8 cellular contexts compared by ENCODE assay signal in genomic region chrX:109536439-109537323, GRCh38. TPM values are rescaled to one million over a fixed set of nuclear protein-coding genes. Genes with fewer than 3 reads are reported as not detected.
DNase-seq lines count a peak whose midpoint lies in the region; ATAC-seq and TF ChIP-seq lines count a peak whose summit lies in the region.

Gene NXT2 (plus strand): TSS chrX:109536844. CDS start chrX:109537007, 163 bp downstream.

- TF ChIP-seq POLR2A in GM15510 (IDR thresholded peaks at IDR 0.05; ENCODE audit: borderline replicate concordance, extremely low read depth, insufficient read length), result peak; percentile 78
- TF ChIP-seq POLR2A in adrenal gland (IDR thresholded peaks at IDR 0.05), result peak; percentile 67 to 78
- peak in 1 of 2 donors; percentile 44 for TF ChIP-seq POLR2A in heart left ventricle (IDR thresholded peaks at IDR 0.05)
- TF ChIP-seq POLR2A in transverse colon (IDR thresholded peaks at IDR 0.05), result peak; percentile 82

- H3K27ac ChIP-seq in adrenal gland (peak within 1 kb of the TSS; percentile 59 to 99 (median 93)), heart left ventricle (peak within 1 kb of the TSS; percentile 84 to 95 (median 91)), transverse colon (peak within 1 kb of the TSS; percentile 85 to 93 (median 90))

- TF ChIP-seq EP300 in transverse colon (IDR thresholded peaks at IDR 0.05; ENCODE audit: low read depth), result no peak

- no peak for TF ChIP-seq CTCF in adrenal gland (IDR thresholded peaks at IDR 0.05)
- TF ChIP-seq CTCF in heart left ventricle (IDR thresholded peaks at IDR 0.05), result no peak
- no peak for TF ChIP-seq CTCF in transverse colon (IDR thresholded peaks at IDR 0.05)

- H3K4me3 ChIP-seq in adrenal gland (peak within 1 kb of the TSS in 3 of 4 donors; percentile 32 to 67 (median 38)), heart left ventricle (peak within 1 kb of the TSS; percentile 40 to 88 (median 62)), transverse colon (peak within 1 kb of the TSS; percentile 25 to 61 (median 44))

- H3K27me3 ChIP-seq in adrenal gland (no peaks in the 10 kb centered on the region), heart left ventricle (peaks cover 0 to 2% (median 0%) of the 10 kb centered on the region in 9 donors), transverse colon (no peaks in the 10 kb centered on the region)

- in situ Hi-C loops in transverse colon (cut with MboI; ENCODE audit: low pct_ligation_motif_present in 1 of 4, low pct_unique_long_range_greater_than_20kb in 1 of 4, low sequenced_read_pairs in 3 of 4), result no loop called here

- H3K9me3 ChIP-seq in adrenal gland (replicated peaks in 1 of 3) (no peaks in the 10 kb centered on the region), heart left ventricle (no peaks in the 10 kb centered on the region), transverse colon (no peaks in the 10 kb centered on the region)

- intact Hi-C loops in adrenal gland (cut with DNase I) (no loop called here), heart left ventricle (cut with DNase I) (loop anchor here in 2 of 10 donors (5.0 kb wide), 1 partner anchor 86 kb away; no protein-coding TSS in a partner anchor), transverse colon (cut with DNase I; ENCODE audit: low total_unique reads) (no loop called here)

- 1 to 36% (median 16%) methylated on average over 18 to 43 of the region's 43 CpGs for WGBS in adrenal gland, 4 donors
- 3 to 33% (median 17%) methylated on average over 34 to 43 of the region's 43 CpGs for WGBS in heart left ventricle, 4 donors
- 0 to 51% methylated on average over 12 to 43 of the region's 43 CpGs for WGBS in transverse colon (ENCODE audit: low coverage in 1 of 2), 2 donors

- ATAC-seq in HG02884 (IDR thresholded peaks at IDR 0.05; ENCODE audit: unreplicated experiment) (peak; percentile 93), heart left ventricle (peak; percentile 100)

- H3K4me1 ChIP-seq in adrenal gland (replicated peaks in 1 of 2), result no peaks in the 10 kb centered on the region
- peaks cover 0 to 6% (median 0%) of the 10 kb centered on the region in 12 donors for H3K4me1 ChIP-seq in heart left ventricle
- peaks cover 0 to 5% (median 2%) of the 10 kb centered on the region in 4 donors for H3K4me1 ChIP-seq in transverse colon

- H3K36me3 ChIP-seq in adrenal gland (replicated peaks in 1 of 2), result no peaks in the 10 kb centered on the region
- H3K36me3 ChIP-seq in heart left ventricle, result no peaks in the 10 kb centered on the region
- H3K36me3 ChIP-seq in transverse colon, result no peaks in the 10 kb centered on the region

- DNase-seq in NCI-H146 treated with DMSO at 0.1 percent for 48 hours (lab: John Stamatoyannopoulos, UW; ENCODE audit: unreplicated experiment) (peak; percentile 75), T-helper 1 cell (peak; percentile 72 to 92 (median 81)), adrenal gland (peak; percentile 88 to 96 (median 93)), heart left ventricle (peak; percentile 91 to 94 (median 93)), pons (ENCODE audit: low spot score) (peak; percentile 86), transverse colon (peak; percentile 93)

RNA-seq across cellular contexts. Expression of gene NXT2, which starts in this region (rescaled TPM):
- total RNA-seq in adrenal gland, result 10 to 100 TPM in 4 of 8 donors, 1 to 10 TPM in 4; 4.1 to 11.8 (median 9.8) TPM
- polyA plus RNA-seq in adrenal gland, result 1 to 10 TPM; 2.3 to 9.5 (median 3.5) TPM
- total RNA-seq in heart left ventricle, result 1 to 10 TPM; 1.3 to 5.1 (median 1.7) TPM
- 1 to 10 TPM; 1.0 to 2.3 TPM for polyA plus RNA-seq in heart left ventricle
- total RNA-seq in transverse colon, result 10 to 100 TPM in 1 of 4 donors, 1 to 10 TPM in 2, not detected in 1; 5.2 to 13.5 (median 8.9) TPM

Comparison
In these comparisons a context has a peak if more than half of its experiments do, and no peak if none do; other contexts are left out.
1. Peak in every context shown above with its lines: DNase-seq, ATAC-seq, H3K4me3 ChIP-seq and H3K27ac ChIP-seq.